9 cellular contexts compared by ENCODE assay signal in genomic region chr3:64150527-64151238, GRCh38.
DNase-seq lines count a peak whose midpoint lies in the region; ATAC-seq and TF ChIP-seq lines count a peak whose summit lies in the region.
"Had no signal": no experiment of that assay in that cellular context is flagged by ENCODE, and none has a peak within 500 bp of the region (broad histone marks: within the 10 kb centered on the region; RNA-seq: fewer than 3 reads in every experiment).

No MANE protein-coding gene starts in this region.

- no peak overlapping the region for H3K4me3 ChIP-seq in Panc1 (ENCODE audit: low read depth in 2 of 2, low read length in 2 of 2)
- H3K4me3 ChIP-seq in retinal pigment epithelial cell (ENCODE audit: low read length): no peak overlapping the region

- POLR2A ChIA-PET in Panc1 (lab: Charles Lee): no interaction called here
- POLR2A ChIA-PET in activated CD4-positive, alpha-beta T cell treated with anti-CD3 and anti-CD28 coated beads for 36 hours (lab: Charles Lee): no interaction called here

- H3K9me3 Mint-ChIP-seq in activated CD4-positive, alpha-beta T cell treated with anti-CD3 and anti-CD28 coated beads for 36 hours (ENCODE audit: low read depth): no peaks in the 10 kb centered on the region

- H3K27ac ChIP-seq in Panc1 (ENCODE audit: low read length): no peak overlapping the region
- H3K27ac ChIP-seq in foreskin keratinocyte: no peak overlapping the region

- ATAC-seq in Panc1 (peak; percentile 69; the same call in 1 of the 2 replicates), foreskin keratinocyte (peak; percentile 95)
- ATAC-seq in activated CD4-positive, alpha-beta T cell treated with anti-CD3 and anti-CD28 coated beads for 36 hours: no peak

- intact Hi-C loops in Panc1 (cut with micrococcal nuclease; ENCODE audit: unreplicated experiment): no loop called here
- intact Hi-C loops in activated CD4-positive, alpha-beta T cell treated with anti-CD3 and anti-CD28 coated beads for 36 hours (cut with DNase I, micrococcal nuclease): no loop called here

- no peak for TF ChIP-seq CTCF in Panc1 (IDR thresholded peaks at IDR 0.05)
- no peak for TF ChIP-seq CTCF in foreskin keratinocyte (conservative IDR thresholded peaks at IDR 0.05)
- TF ChIP-seq CTCF in retinal pigment epithelial cell (conservative IDR thresholded peaks at IDR 0.05; ENCODE audit: low read depth, low read length): no peak

- BruUV-seq in Panc1 (replicated peaks; lab: Mats Ljungman, UMichigan): no TSS peak

- DNase-seq in DMS53 treated with DMSO at 0.1 percent for 48 hours (lab: John Stamatoyannopoulos, UW; ENCODE audit: unreplicated experiment): peak; percentile 55
- DNase-seq in Panc1 (ENCODE audit: low read depth, low spot score): no peak
- DNase-seq in foreskin keratinocyte: peak; percentile 49 to 73
- DNase-seq in retinal pigment epithelial cell (ENCODE audit: low read depth): peak; percentile 81
- no peak for DNase-seq in germinal center (ENCODE audit: low spot score)
- no peak for DNase-seq in activated naive CD4-positive, alpha-beta T cell treated with Interleukin-2 at 50 U/mL for 16 hours
- DNase-seq in cerebellum (ENCODE audit: low spot score): no peak
- DNase-seq in activated CD4-positive, alpha-beta T cell treated with anti-CD3 and anti-CD28 coated beads for 36 hours: no peak
- DNase-seq: erythroblast had no signal

- H3K4me1 ChIP-seq in Panc1 (ENCODE audit: control insufficient read depth, insufficient read depth, low read length) (no peaks in the 10 kb centered on the region), foreskin keratinocyte (no peaks in the 10 kb centered on the region)

- in situ Hi-C loops in Panc1 (cut with HindIII; ENCODE audit: low pct_unique_long_range_greater_than_20kb, low sequenced_read_pairs): no loop called here

- peaks cover 3% of the 10 kb centered on the region for H3K27me3 Mint-ChIP-seq in activated CD4-positive, alpha-beta T cell treated with anti-CD3 and anti-CD28 coated beads for 36 hours

- no peaks in the 10 kb centered on the region for H3K27me3 ChIP-seq in Panc1 (ENCODE audit: control insufficient read depth, insufficient read depth, low read length)
- no peaks in the 10 kb centered on the region for H3K27me3 ChIP-seq in foreskin keratinocyte

- H3K4me3 Mint-ChIP-seq in activated CD4-positive, alpha-beta T cell treated with anti-CD3 and anti-CD28 coated beads for 36 hours: no peak overlapping the region

- no peaks in the 10 kb centered on the region for H3K4me1 Mint-ChIP-seq in activated CD4-positive, alpha-beta T cell treated with anti-CD3 and anti-CD28 coated beads for 36 hours

- CTCF ChIA-PET in Panc1 (lab: Charles Lee): interaction anchor here (0.6 kb wide), 1 partner anchor 252 kb away, joined by 4 read pairs; no protein-coding TSS in a partner anchor
- CTCF ChIA-PET in activated CD4-positive, alpha-beta T cell treated with anti-CD3 and anti-CD28 coated beads for 36 hours (lab: Charles Lee): no interaction called here

- H3K9me3 ChIP-seq in Panc1 (ENCODE audit: control insufficient read depth, insufficient read depth, low read depth, low read length): no peaks in the 10 kb centered on the region

- H3K36me3 Mint-ChIP-seq in activated CD4-positive, alpha-beta T cell treated with anti-CD3 and anti-CD28 coated beads for 36 hours (ENCODE audit: low read depth): no peaks in the 10 kb centered on the region

- H3K27ac Mint-ChIP-seq in activated CD4-positive, alpha-beta T cell treated with anti-CD3 and anti-CD28 coated beads for 36 hours: no peak overlapping the region

- H3K36me3 ChIP-seq in Panc1 (ENCODE audit: control insufficient read depth, insufficient read depth, low read length): no peaks in the 10 kb centered on the region

Comparison
In these comparisons a context has a peak if more than half of its experiments do, and no peak if none do; other contexts are left out.
1. DNase-seq: peak in DMS53 treated with DMSO at 0.1 percent for 48 hours (single experiment), foreskin keratinocyte (2 of 2) and retinal pigment epithelial cell (single experiment); none in Panc1 (single experiment), germinal center (single experiment), activated naive CD4-positive, alpha-beta T cell treated with Interleukin-2 at 50 U/mL for 16 hours (single experiment), cerebellum (single experiment) and activated CD4-positive, alpha-beta T cell treated with anti-CD3 and anti-CD28 coated beads for 36 hours (single experiment).